Comparison of ENCODE assay signal across 28 cellular contexts in genomic region chr14:51575225-51576111, GRCh38.
DNase-seq lines count a peak whose midpoint lies in the region; ATAC-seq, FAIRE-seq and TF ChIP-seq lines count a peak whose summit lies in the region.
"Had no signal": no experiment of that assay in that cellular context is flagged by ENCODE, and none has a peak within 500 bp of the region (broad histone marks: within the 10 kb centered on the region; RNA-seq: fewer than 3 reads in every experiment).

No MANE protein-coding gene starts in this region.

- H3K27ac Mint-ChIP-seq in T-helper 17 cell (peak overlapping the region; percentile 14), mesothelial cell of epicardium (no peak overlapping the region)
- H3K27ac Mint-ChIP-seq: activated T-helper 2 cell treated with anti-CD3 and anti-CD28 coated beads, Interferon-gamma antibody, Interleukin-2, Interleukin-4, amounts not matched to agents 10 μg/mL and 5 μg/mL and 100 μg/mL, durations not matched to agents 14 hours and 24 hours and 36 hours; neural progenitor cell had no signal

- peaks cover 73% of the 10 kb centered on the region for H3K27me3 Mint-ChIP-seq in T-helper 17 cell
- H3K27me3 Mint-ChIP-seq in mesothelial cell of epicardium (ENCODE audit: low read depth) = no peaks in the 10 kb centered on the region

- intact Hi-C loops in left ventricle myocardium inferior (cut with micrococcal nuclease) (no loop called here), left cardiac atrium (cut with DNase I) (no loop called here), uterus (cut with DNase I; ENCODE audit: low total_unique reads) (no loop called here), OCI-LY7 (cut with micrococcal nuclease; ENCODE audit: unreplicated experiment) (no loop called here)

- H3K4me3 Mint-ChIP-seq in T-helper 17 cell = no peak overlapping the region
- no peak overlapping the region for H3K4me3 Mint-ChIP-seq in mesothelial cell of epicardium
- H3K4me3 Mint-ChIP-seq: neural progenitor cell had no signal

- H3K9me3 ChIP-seq in left ventricle myocardium inferior (replicated peaks) = no peaks in the 10 kb centered on the region
- H3K9me3 ChIP-seq in T-helper 17 cell (ENCODE audit: control insufficient read depth, low read length, poor library complexity, severe bottlenecking) = no peaks in the 10 kb centered on the region
- no peaks in the 10 kb centered on the region for H3K9me3 ChIP-seq in uterus
- H3K9me3 ChIP-seq in OCI-LY7 (ENCODE audit: low read length) = no peaks in the 10 kb centered on the region
- H3K9me3 ChIP-seq: HAP-1, Peyer's patch, suprapubic skin had no signal

- H3K36me3 ChIP-seq in left ventricle myocardium inferior (no peaks in the 10 kb centered on the region), uterus (no peaks in the 10 kb centered on the region), OCI-LY7 (ENCODE audit: insufficient read depth, low read length) (no peaks in the 10 kb centered on the region)
- H3K36me3 ChIP-seq: HAP-1, neural progenitor cell, Peyer's patch, suprapubic skin had no signal

- H2AFZ ChIP-seq in OCI-LY7 (ENCODE audit: low read length) = no peak overlapping the region
- H2AFZ ChIP-seq: neural progenitor cell had no signal

- H3K27ac ChIP-seq in left ventricle myocardium inferior (replicated peaks) (peak overlapping the region; percentile 19), uterus (peak overlapping the region; percentile 45 to 54), OCI-LY7 (ENCODE audit: low read depth, low read length, poor library complexity, severe bottlenecking) (no peak overlapping the region)
- H3K27ac ChIP-seq: C4-2B, neural progenitor cell, Peyer's patch, SK-N-MC, suprapubic skin, VCaP had no signal

- no peak for TF ChIP-seq POLR2A in uterus (IDR thresholded peaks at IDR 0.05)
- no peak for TF ChIP-seq POLR2A in GM12891 (IDR thresholded peaks at IDR 0.05; ENCODE audit: low read depth, low read length)

- H3K27me3 ChIP-seq in left ventricle myocardium inferior (ENCODE audit: low read depth) = peaks cover 5% of the 10 kb centered on the region
- no peaks in the 10 kb centered on the region for H3K27me3 ChIP-seq in uterus
- H3K27me3 ChIP-seq: neural progenitor cell, Peyer's patch, suprapubic skin had no signal

- no peak for TF ChIP-seq CTCF in left ventricle myocardium inferior (IDR thresholded peaks at IDR 0.05; ENCODE audit: borderline replicate concordance)
- no peak for TF ChIP-seq CTCF in fibroblast of the aortic adventitia (IDR thresholded peaks at IDR 0.05; ENCODE audit: insufficient read depth, low read length)
- no peak for TF ChIP-seq CTCF in uterus (IDR thresholded peaks at IDR 0.05)
- TF ChIP-seq CTCF in mesothelial cell of epicardium (IDR thresholded peaks at IDR 0.05; ENCODE audit: unreplicated experiment) = no peak
- no peak for TF ChIP-seq CTCF in OCI-LY7 (conservative IDR thresholded peaks at IDR 0.05; ENCODE audit: low read length)

- CTCF ChIA-PET in OCI-LY7 (lab: Charles Lee; ENCODE audit: unreplicated experiment) = no interaction called here

- no peak for ATAC-seq in left cardiac atrium
- no peak for ATAC-seq in T-helper 17 cell
- ATAC-seq: left lobe of liver had no signal

- H3K4me1 Mint-ChIP-seq in T-helper 17 cell (peaks cover 2% of the 10 kb centered on the region), mesothelial cell of epicardium (peaks cover 16% of the 10 kb centered on the region)

- no peaks in the 10 kb centered on the region for H3K9me3 Mint-ChIP-seq in mesothelial cell of epicardium
- H3K9me3 Mint-ChIP-seq: activated T-helper 2 cell treated with anti-CD3 and anti-CD28 coated beads, Interferon-gamma antibody, Interleukin-2, Interleukin-4, amounts not matched to agents 10 μg/mL and 5 μg/mL and 100 μg/mL, durations not matched to agents 14 hours and 24 hours and 36 hours; neural progenitor cell had no signal

- H3K36me3 Mint-ChIP-seq in T-helper 17 cell (ENCODE audit: low read depth) = no peaks in the 10 kb centered on the region
- no peaks in the 10 kb centered on the region for H3K36me3 Mint-ChIP-seq in mesothelial cell of epicardium
- H3K36me3 Mint-ChIP-seq: neural progenitor cell had no signal

- no peak for FAIRE-seq in GM12891 (lab: Jason Lieb, UNC)
- FAIRE-seq: bronchial epithelial cell, D721Med, endometrium had no signal

- no peaks in the 10 kb centered on the region for H4K20me1 ChIP-seq in OCI-LY7 (ENCODE audit: insufficient read depth, low read length)

- H3K4me1 ChIP-seq in left ventricle myocardium inferior = peaks cover 3% of the 10 kb centered on the region
- peaks cover 0 to 3% of the 10 kb centered on the region in 2 donors for H3K4me1 ChIP-seq in uterus
- no peaks in the 10 kb centered on the region for H3K4me1 ChIP-seq in OCI-LY7 (ENCODE audit: insufficient read depth, low read length, poor library complexity, severe bottlenecking)
- H3K4me1 ChIP-seq: neural progenitor cell, Peyer's patch had no signal

- no peak overlapping the region for H3K4me2 ChIP-seq in OCI-LY7 (ENCODE audit: low read length)
- H3K4me2 ChIP-seq: neural progenitor cell had no signal

- peak; percentile 22 for DNase-seq in left ventricle myocardium inferior
- no peak for DNase-seq in left cardiac atrium
- DNase-seq in T-helper 17 cell = no peak
- peak; percentile 39 for DNase-seq in fibroblast of the aortic adventitia (ENCODE audit: low read depth)
- no peak for DNase-seq in uterus
- DNase-seq in mesothelial cell of epicardium (ENCODE audit: low spot score in 2 of 2, unreplicated experiment in 2 of 2) = no peak
- DNase-seq in GM12891 (ENCODE audit: insufficient read length, low spot score) = no peak
- no peak for DNase-seq in OCI-LY7 (ENCODE audit: low spot score)
- DNase-seq: ACHN; activated CD4-positive, alpha-beta T cell treated with anti-CD3 and anti-CD28 coated beads, Interleukin-2, amount 50 U/mL, for 1 hour; Kasumi-1; NCI-H1048; NCI-H187; NCI-H446; Peyer's patch; stimulated activated CD4-positive, alpha-beta T cell treated with anti-CD3 and anti-CD28 coated beads, Interleukin-1b, Interleukin-23, amount 100 ng/mL, for 48 hours; T-helper 2 cell had no signal

- H3K79me2 ChIP-seq in OCI-LY7 (ENCODE audit: insufficient read depth, low read depth, low read length) = no peaks in the 10 kb centered on the region

- no peaks in the 10 kb centered on the region for H3K9me2 ChIP-seq in OCI-LY7 (ENCODE audit: insufficient read depth, low read length)

- H3K4me3 ChIP-seq in left ventricle myocardium inferior = no peak overlapping the region
- no peak overlapping the region for H3K4me3 ChIP-seq in fibroblast of the aortic adventitia (ENCODE audit: low read depth, low read length)
- H3K4me3 ChIP-seq in uterus = no peak overlapping the region
- H3K4me3 ChIP-seq in OCI-LY7 (ENCODE audit: low read depth, low read length, poor library complexity, severe bottlenecking) = no peak overlapping the region
- H3K4me3 ChIP-seq: HAP-1, neural progenitor cell, Peyer's patch, SK-N-MC, suprapubic skin had no signal

- POLR2A ChIA-PET in OCI-LY7 (lab: Charles Lee) = no interaction called here

- BruUV-seq in OCI-LY7 (replicated peaks; lab: Mats Ljungman, UMichigan) = no TSS peak

TF ChIP-seq in GM12891, 5 proteins besides CTCF, POLR2A, EP300 and RAD21:
- TF ChIP-seq PAX5 (IDR thresholded peaks at IDR 0.05; ENCODE audit: insufficient read depth, low read length, severe bottlenecking) = no peak
- TF ChIP-seq POLR2AphosphoS5 (IDR thresholded peaks at IDR 0.05; ENCODE audit: low read depth, low read length) = no peak
- TF ChIP-seq SPI1 (IDR thresholded peaks at IDR 0.05; ENCODE audit: low read depth, low read length) = no peak
- TF ChIP-seq TAF1 (IDR thresholded peaks at IDR 0.05; ENCODE audit: low read depth, low read length) = no peak
- no peak for TF ChIP-seq POU2F2 (IDR thresholded peaks at IDR 0.05; ENCODE audit: low read depth, low read length)

Comparison
In these comparisons a context has a peak if more than half of its experiments do, and no peak if none do; other contexts are left out.
1. DNase-seq: peak in left ventricle myocardium inferior (single experiment) and fibroblast of the aortic adventitia (single experiment); none in left cardiac atrium (single experiment), T-helper 17 cell (0 of 3), uterus (0 of 2), mesothelial cell of epicardium (0 of 2), GM12891 (single experiment) and OCI-LY7 (single experiment).